ENCODE assay signal across 15 cellular contexts in genomic region chr4:114209589-114209988, GRCh38.
DNase-seq lines count a peak whose midpoint lies in the region; ATAC-seq lines count a peak whose summit lies in the region.
"Had no signal": no experiment of that assay in that cellular context is flagged by ENCODE, and none has a peak within 500 bp of the region (broad histone marks: within the 10 kb centered on the region; RNA-seq: fewer than 3 reads in every experiment).

No MANE protein-coding gene starts in this region.

- H3K27me3 ChIP-seq in naive thymus-derived CD4-positive, alpha-beta T cell (ENCODE audit: control insufficient read depth in 2 of 2, insufficient read depth in 2 of 2, low read length in 2 of 2) = no peaks in the 10 kb centered on the region

- H3K4me1 Mint-ChIP-seq in naive thymus-derived CD4-positive, alpha-beta T cell = no peaks in the 10 kb centered on the region
- H3K4me1 Mint-ChIP-seq in immature natural killer cell = no peaks in the 10 kb centered on the region

- H3K36me3 ChIP-seq in naive thymus-derived CD4-positive, alpha-beta T cell (ENCODE audit: control insufficient read depth in 2 of 3, insufficient read depth in 3 of 3, low read length in 3 of 3) = no peaks in the 10 kb centered on the region
- H3K36me3 ChIP-seq: prostate gland had no signal

- ATAC-seq in GM18873 (IDR thresholded peaks at IDR 0.05; ENCODE audit: low FRiP score, unreplicated experiment) (peak; percentile 92), GM21737 (IDR thresholded peaks at IDR 0.05; ENCODE audit: unreplicated experiment) (peak; percentile 82), HG03135 (IDR thresholded peaks at IDR 0.05; ENCODE audit: unreplicated experiment) (peak; percentile 87)
- no peak for ATAC-seq in naive thymus-derived CD4-positive, alpha-beta T cell
- ATAC-seq: left ventricle myocardium superior, WTC11 had no signal

- DNase-seq in kidney tubule cell (ENCODE audit: low spot score) (peak; percentile 31), immature natural killer cell (no peak), cerebellar nuclear complex (lab: John Stamatoyannopoulos, UW) (no peak), cerebellum (ENCODE audit: low spot score) (no peak)
- no peak for DNase-seq in naive thymus-derived CD4-positive, alpha-beta T cell
- DNase-seq: activated naive CD4-positive, alpha-beta T cell treated with Interleukin-2 at 50 U/mL for 16 hours; left ventricle myocardium superior; NCI-H2081 treated with DMSO at 0.1 percent for 48 hours; NCI-H748 treated with DMSO at 0.1 percent for 48 hours; SW 1271 had no signal

- POLR2A ChIA-PET in naive thymus-derived CD4-positive, alpha-beta T cell (lab: Charles Lee) = no interaction called here

- H3K36me3 Mint-ChIP-seq in naive thymus-derived CD4-positive, alpha-beta T cell = no peaks in the 10 kb centered on the region
- H3K36me3 Mint-ChIP-seq in immature natural killer cell = no peaks in the 10 kb centered on the region

- no peak overlapping the region for H3K4me3 Mint-ChIP-seq in naive thymus-derived CD4-positive, alpha-beta T cell
- H3K4me3 Mint-ChIP-seq in immature natural killer cell = no peak overlapping the region
- H3K4me3 Mint-ChIP-seq: WTC11 had no signal

- no peak overlapping the region for H3K27ac Mint-ChIP-seq in naive thymus-derived CD4-positive, alpha-beta T cell
- no peak overlapping the region for H3K27ac Mint-ChIP-seq in immature natural killer cell
- H3K27ac Mint-ChIP-seq: WTC11 had no signal

- CTCF ChIA-PET in naive thymus-derived CD4-positive, alpha-beta T cell (lab: Charles Lee) = no interaction called here

- peaks cover 0 to 9% (median 6%) of the 10 kb centered on the region in 5 donors for H3K27me3 Mint-ChIP-seq in naive thymus-derived CD4-positive, alpha-beta T cell
- peaks cover 0 to 2% (median 0%) of the 10 kb centered on the region in 3 donors for H3K27me3 Mint-ChIP-seq in immature natural killer cell (ENCODE audit: low read depth in 3 of 3)

- H3K27ac ChIP-seq in naive thymus-derived CD4-positive, alpha-beta T cell (ENCODE audit: low read depth, low read length) = no peak overlapping the region
- H3K27ac ChIP-seq: prostate gland had no signal

- intact Hi-C loops in naive thymus-derived CD4-positive, alpha-beta T cell (cut with micrococcal nuclease) = no loop called here

- no peaks in the 10 kb centered on the region for H3K9me3 ChIP-seq in naive thymus-derived CD4-positive, alpha-beta T cell (ENCODE audit: control insufficient read depth in 2 of 3, low read length in 3 of 3)
- H3K9me3 ChIP-seq: prostate gland had no signal

- no peaks in the 10 kb centered on the region for H3K9me3 Mint-ChIP-seq in naive thymus-derived CD4-positive, alpha-beta T cell
- peaks cover 0 to 1% (median 0%) of the 10 kb centered on the region in 6 donors for H3K9me3 Mint-ChIP-seq in immature natural killer cell

- no peak overlapping the region for H3K4me3 ChIP-seq in naive thymus-derived CD4-positive, alpha-beta T cell (ENCODE audit: low read length)
- H3K4me3 ChIP-seq: prostate gland had no signal

- H3K4me1 ChIP-seq in naive thymus-derived CD4-positive, alpha-beta T cell (ENCODE audit: control insufficient read depth in 2 of 2, insufficient read depth in 2 of 2, low read length in 2 of 2) = no peaks in the 10 kb centered on the region
- H3K4me1 ChIP-seq: prostate gland had no signal
